ENCODE assay signal across 6 cellular contexts in genomic region chr1:1434131-1434811, GRCh38. TPM values are rescaled to one million over a fixed set of nuclear protein-coding genes. Genes with fewer than 3 reads are reported as not detected.
DNase-seq lines count a peak whose midpoint lies in the region; ATAC-seq, FAIRE-seq and TF ChIP-seq lines count a peak whose summit lies in the region.

No MANE protein-coding gene starts in this region.

- no peak for TF ChIP-seq POLR2A in GM12891 (IDR thresholded peaks at IDR 0.05; ENCODE audit: low read depth, low read length)

- peak overlapping the region in 3 of 5 experiments; percentile 34 to 68 (median 62) for H3K27ac Mint-ChIP-seq in brain
- no peak overlapping the region for H3K27ac Mint-ChIP-seq in nephron progenitor cell

- H3K9me3 Mint-ChIP-seq in brain (no peaks in the 10 kb centered on the region), nephron progenitor cell (no peaks in the 10 kb centered on the region)

- H3K4me1 Mint-ChIP-seq in brain = peaks cover 49% of the 10 kb centered on the region
- H3K4me1 Mint-ChIP-seq in nephron progenitor cell = peaks cover 48% of the 10 kb centered on the region

- H3K4me3 Mint-ChIP-seq in brain (peak overlapping the region in 2 of 5 experiments; percentile 37 to 75), nephron progenitor cell (no peak overlapping the region)

- TF ChIP-seq CTCF in brain (conservative IDR thresholded peaks at IDR 0.05) = no peak
- TF ChIP-seq CTCF in nephron progenitor cell (IDR thresholded peaks at IDR 0.05) = no peak

- H3K36me3 Mint-ChIP-seq in brain (no peaks in the 10 kb centered on the region), nephron progenitor cell (ENCODE audit: low read depth) (no peaks in the 10 kb centered on the region)

- peak; percentile 43 for DNase-seq in GM12891 (ENCODE audit: insufficient read length, low spot score)
- DNase-seq in nephron progenitor cell = peak; percentile 53
- DNase-seq in NK-92 treated with Interleukin-12 subunit alpha and Interleukin-12 subunit beta, amount 100 ng/mL, for 24 hours (lab: John Stamatoyannopoulos, UW) = no peak

- H3K27me3 Mint-ChIP-seq in brain (peaks cover 8% of the 10 kb centered on the region), nephron progenitor cell (ENCODE audit: low read depth, poor library complexity) (no peaks in the 10 kb centered on the region)

- ATAC-seq in GM21723 (IDR thresholded peaks at IDR 0.05; ENCODE audit: unreplicated experiment) = no peak
- ATAC-seq in GM19463 (IDR thresholded peaks at IDR 0.05; ENCODE audit: unreplicated experiment) = no peak

- no peak for FAIRE-seq in GM12891 (lab: Jason Lieb, UNC)

TF ChIP-seq in GM12891, 5 proteins besides CTCF, POLR2A, EP300 and RAD21:
- TF ChIP-seq POLR2AphosphoS5 (IDR thresholded peaks at IDR 0.05; ENCODE audit: low read depth, low read length) = no peak

RNA-seq across cellular contexts. Expression of gene VWA1, which starts 1.2 kb away (rescaled TPM):
- polyA plus RNA-seq in GM12891 (2012; ENCODE audit: low read depth, missing spikeins) = 0.33 TPM
- 108 TPM for polyA plus RNA-seq in brain (ENCODE audit: insufficient read depth, low read depth, low replicate concordance)

RNA-seq across cellular contexts. Expression of gene ANKRD65, which starts 13.2 kb away (rescaled TPM):
- 0.87 TPM for polyA plus RNA-seq in GM12891 (2012; ENCODE audit: low read depth, missing spikeins)
- 54.3 TPM for polyA plus RNA-seq in brain (ENCODE audit: insufficient read depth, low read depth, low replicate concordance)

RNA-seq across cellular contexts. Expression of gene ATAD3C, which starts 15.2 kb away (rescaled TPM):
- 0.40 TPM for polyA plus RNA-seq in GM12891 (2012; ENCODE audit: low read depth, missing spikeins)
- polyA plus RNA-seq in brain (ENCODE audit: insufficient read depth, low read depth, low replicate concordance) = 10.3 TPM

RNA-seq across cellular contexts. Expression of gene MRPL20, which starts 27.2 kb away (rescaled TPM):
- polyA plus RNA-seq in GM12891 (2012; ENCODE audit: low read depth, missing spikeins) = 199 TPM
- polyA plus RNA-seq in brain (ENCODE audit: insufficient read depth, low read depth, low replicate concordance) = 152 TPM

RNA-seq across cellular contexts. Expression of gene CCNL2, which starts 35.1 kb away (rescaled TPM):
- polyA plus RNA-seq in GM12891 (2012; ENCODE audit: low read depth, missing spikeins) = 47.3 TPM
- 19.4 TPM for polyA plus RNA-seq in brain (ENCODE audit: insufficient read depth, low read depth, low replicate concordance)
